ENCODE assay signal across 17 cellular contexts in genomic region chr4:61614256-61614655, GRCh38.
"Had no signal": no experiment of that assay in that cellular context is flagged by ENCODE, and none has a peak within 500 bp of the region (broad histone marks: within the 10 kb centered on the region; RNA-seq: fewer than 3 reads in every experiment).

No MANE protein-coding gene starts in this region.

- FAIRE-seq: small intestine had no signal

- ATAC-seq: activated CD4-positive, alpha-beta T cell treated with anti-CD3 and anti-CD28 coated beads for 36 hours; activated CD8-positive, alpha-beta memory T cell treated with anti-CD3 and anti-CD28 coated beads, Interleukin-2, amount 10 ng/mL, durations not matched to agents 7 days and 5 days; activated naive CD8-positive, alpha-beta T cell treated with anti-CD3 and anti-CD28 coated beads, Interleukin-2, amount 50 U/mL, for 24 hours; gastrocnemius medialis; left colon; right cardiac atrium had no signal

- DNase-seq: activated CD4-positive, alpha-beta memory T cell treated with anti-CD3 and anti-CD28 coated beads for 36 hours; activated CD4-positive, alpha-beta T cell treated with anti-CD3 and anti-CD28 coated beads for 36 hours; activated CD8-positive, alpha-beta memory T cell treated with anti-CD3 and anti-CD28 coated beads, Interleukin-2, amount 10 ng/mL, durations not matched to agents 7 days and 5 days; activated naive CD4-positive, alpha-beta T cell treated with anti-CD3 and anti-CD28 coated beads for 36 hours; activated naive CD8-positive, alpha-beta T cell treated with anti-CD3 and anti-CD28 coated beads, Interleukin-2, amount 50 U/mL, for 24 hours; activated T-cell treated with anti-CD3 and anti-CD28 coated beads, Interleukin-2, amount 50 U/mL, for 1 hour; aorta; colonic mucosa; effector CD4-positive, alpha-beta T cell; gastrocnemius medialis; left colon; right cardiac atrium; small intestine; stimulated activated CD4-positive, alpha-beta T cell treated with anti-CD3 and anti-CD28 coated beads, Interleukin-4, amount 100 ng/mL, for 24 hours; stimulated activated naive CD4-positive, alpha-beta T cell; tibial artery; uterus had no signal

- H3K27me3 ChIP-seq: colonic mucosa, gastrocnemius medialis, tibial artery, uterus had no signal

- H3K4me3 ChIP-seq: colonic mucosa, gastrocnemius medialis, tibial artery, uterus had no signal

- H3K36me3 ChIP-seq: colonic mucosa, gastrocnemius medialis, tibial artery, uterus had no signal

- H3K27ac ChIP-seq: colonic mucosa, gastrocnemius medialis, tibial artery, uterus had no signal

- H3K4me1 ChIP-seq: colonic mucosa, gastrocnemius medialis had no signal

- H3K9me3 ChIP-seq: colonic mucosa, gastrocnemius medialis, tibial artery, uterus had no signal
